Comparison of ENCODE assay signal across 14 cellular contexts in the genomic region with DNA sequence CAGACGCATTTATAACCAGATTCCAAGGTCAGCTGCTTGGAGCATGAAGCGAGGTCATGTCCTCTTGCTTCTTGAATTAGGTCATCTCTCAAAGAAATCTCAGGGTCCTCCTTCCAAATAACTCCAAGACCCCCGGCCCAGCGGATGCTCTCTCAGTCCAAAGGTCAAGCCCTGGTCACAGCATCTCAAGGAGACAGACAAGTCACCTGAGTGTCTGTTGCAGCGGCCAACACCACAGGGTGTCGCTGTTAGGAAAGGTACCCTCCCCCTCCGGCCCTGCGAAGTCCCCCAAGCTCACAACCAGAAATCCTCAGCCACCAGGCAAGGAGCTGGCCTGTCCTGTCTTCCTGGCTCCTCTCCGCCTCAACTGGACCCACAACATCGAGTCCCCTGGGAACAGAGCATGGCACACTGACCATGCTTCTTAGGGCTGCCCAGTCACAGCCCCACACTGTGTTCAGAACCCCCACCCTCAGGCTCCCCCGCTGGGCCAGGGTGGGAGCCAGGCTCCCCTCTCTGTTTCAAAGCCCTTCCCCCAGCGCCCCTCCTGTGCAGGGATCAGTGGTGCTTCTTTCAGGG.
A peak's percentile ranks its signal among the peaks of the same experiment; 100 is the strongest.
DNase-seq lines count a peak whose midpoint lies in the region; ATAC-seq and TF ChIP-seq lines count a peak whose summit lies in the region.
"Had no signal": no experiment of that assay in that cellular context is flagged by ENCODE, and none has a peak within 500 bp of the region (broad histone marks: within the 10 kb centered on the region; RNA-seq: fewer than 3 reads in every experiment).

No MANE protein-coding gene starts in this region.

- peaks cover 0 to 66% (median 4%) of the 10 kb centered on the region in 7 donors for H3K27me3 ChIP-seq in spleen (replicated peaks in 1 of 7)

- H3K4me3 ChIP-seq in fibroblast of pulmonary artery (replicated peaks; ENCODE audit: low read depth, low read length) (no peak overlapping the region), spleen (no peak overlapping the region)

- no peaks in the 10 kb centered on the region for H3K36me3 ChIP-seq in spleen

- H3K9me3 ChIP-seq in spleen: peaks cover 0 to 13% (median 6%) of the 10 kb centered on the region in 8 donors

- H3K4me1 Mint-ChIP-seq in natural killer cell treated with Interleukin-12 subunit alpha and Interleukin-12 subunit beta and Interleukin-15 and Interleukin-18, amount 100 ng/mL, for 72 hours (ENCODE audit: low read depth in 2 of 2): no peaks in the 10 kb centered on the region
- H3K4me1 Mint-ChIP-seq: stimulated activated effector memory CD8-positive, alpha-beta T cell treated with anti-CD3 and anti-CD28 coated beads, Interleukin-12 subunit alpha, Interleukin-12 subunit beta, amount 100 ng/mL, for 72 hours had no signal

- H3K4me3 Mint-ChIP-seq in natural killer cell treated with Interleukin-12 subunit alpha and Interleukin-12 subunit beta and Interleukin-15 and Interleukin-18, amount 100 ng/mL, for 72 hours: no peak overlapping the region
- H3K4me3 Mint-ChIP-seq: CD4-positive, CD25-positive, alpha-beta regulatory T cell; HFFc6; stimulated activated effector memory CD8-positive, alpha-beta T cell treated with anti-CD3 and anti-CD28 coated beads, Interleukin-12 subunit alpha, Interleukin-12 subunit beta, amount 100 ng/mL, for 72 hours had no signal

- peaks cover under 1% of the 10 kb centered on the region for H3K36me3 Mint-ChIP-seq in natural killer cell treated with Interleukin-12 subunit alpha and Interleukin-12 subunit beta and Interleukin-15 and Interleukin-18, amount 100 ng/mL, for 72 hours
- H3K36me3 Mint-ChIP-seq: CD4-positive, CD25-positive, alpha-beta regulatory T cell; stimulated activated effector memory CD8-positive, alpha-beta T cell treated with anti-CD3 and anti-CD28 coated beads, Interleukin-12 subunit alpha, Interleukin-12 subunit beta, amount 100 ng/mL, for 72 hours had no signal

- no peak for ATAC-seq in natural killer cell treated with Interleukin-12 subunit alpha and Interleukin-12 subunit beta and Interleukin-15 and Interleukin-18, amount 100 ng/mL, for 72 hours
- ATAC-seq in GM18868 (IDR thresholded peaks at IDR 0.05; ENCODE audit: unreplicated experiment) (no peak), GM18907 (IDR thresholded peaks at IDR 0.05; ENCODE audit: unreplicated experiment) (no peak)
- ATAC-seq: stimulated activated effector memory CD8-positive, alpha-beta T cell treated with anti-CD3 and anti-CD28 coated beads, Interleukin-12 subunit alpha, Interleukin-12 subunit beta, amount 100 ng/mL, for 72 hours had no signal

- H3K27me3 Mint-ChIP-seq in natural killer cell treated with Interleukin-12 subunit alpha and Interleukin-12 subunit beta and Interleukin-15 and Interleukin-18, amount 100 ng/mL, for 72 hours: peaks cover 12 to 15% of the 10 kb centered on the region in 2 donors

- peak; percentile 41 for TF ChIP-seq CTCF in fibroblast of pulmonary artery (IDR thresholded peaks at IDR 0.05; ENCODE audit: low read length, missing control alignments)
- no peak for TF ChIP-seq CTCF in spleen (IDR thresholded peaks at IDR 0.05 in 8 of 11, conservative IDR thresholded peaks at IDR 0.05 in 3 of 11)

- intact Hi-C loops in spleen (cut with DNase I; ENCODE audit: low total_unique reads): no loop called here

- WGBS in spleen, 5 donors: 55 to 65% (median 61%) methylated on average over 7 to 12 of the region's 12 CpGs

- no peak for TF ChIP-seq POLR2A in spleen (IDR thresholded peaks at IDR 0.05)

- H3K9me3 Mint-ChIP-seq in natural killer cell treated with Interleukin-12 subunit alpha and Interleukin-12 subunit beta and Interleukin-15 and Interleukin-18, amount 100 ng/mL, for 72 hours: no peaks in the 10 kb centered on the region
- H3K9me3 Mint-ChIP-seq: stimulated activated effector memory CD8-positive, alpha-beta T cell treated with anti-CD3 and anti-CD28 coated beads, Interleukin-12 subunit alpha, Interleukin-12 subunit beta, amount 100 ng/mL, for 72 hours had no signal

- no peak overlapping the region for H3K27ac ChIP-seq in spleen

- peaks cover 8 to 13% (median 11%) of the 10 kb centered on the region in 6 donors for H3K4me1 ChIP-seq in spleen

- DNase-seq in activated CD4-positive, alpha-beta T cell treated with anti-CD3 and anti-CD28 coated beads for 48 hours: peak; percentile 15
- DNase-seq in activated CD4-positive, alpha-beta T cell treated with anti-CD3 and anti-CD28 coated beads for 4 hours: no peak
- peak; percentile 53 for DNase-seq in NAMALWA (ENCODE audit: low spot score)
- peak; percentile 18 for DNase-seq in fibroblast of pulmonary artery (ENCODE audit: low read depth)
- DNase-seq in spleen: peak; percentile 65
- DNase-seq in natural killer cell treated with Interleukin-12 subunit alpha and Interleukin-12 subunit beta and Interleukin-15 and Interleukin-18, amount 100 ng/mL, for 72 hours (ENCODE audit: low spot score): no peak
- DNase-seq: activated CD8-positive, alpha-beta memory T cell treated with anti-CD3 and anti-CD28 coated beads for 24 hours; CD4-positive, CD25-positive, alpha-beta regulatory T cell; HFFc6; NCI-H1694 treated with DMSO at 0.1 percent for 48 hours; SIG-M5 had no signal

- H3K27ac Mint-ChIP-seq in natural killer cell treated with Interleukin-12 subunit alpha and Interleukin-12 subunit beta and Interleukin-15 and Interleukin-18, amount 100 ng/mL, for 72 hours: no peak overlapping the region
- H3K27ac Mint-ChIP-seq: CD4-positive, CD25-positive, alpha-beta regulatory T cell; HFFc6; stimulated activated effector memory CD8-positive, alpha-beta T cell treated with anti-CD3 and anti-CD28 coated beads, Interleukin-12 subunit alpha, Interleukin-12 subunit beta, amount 100 ng/mL, for 72 hours had no signal

Comparison
In these comparisons a context has a peak if more than half of its experiments do, and no peak if none do; other contexts are left out.
1. DNase-seq: peak in activated CD4-positive, alpha-beta T cell treated with anti-CD3 and anti-CD28 coated beads for 48 hours (single experiment), NAMALWA (single experiment), fibroblast of pulmonary artery (single experiment) and spleen (single experiment); none in activated CD4-positive, alpha-beta T cell treated with anti-CD3 and anti-CD28 coated beads for 4 hours (0 of 2) and natural killer cell treated with Interleukin-12 subunit alpha and Interleukin-12 subunit beta and Interleukin-15 and Interleukin-18, amount 100 ng/mL, for 72 hours (single experiment).